Comparison of ENCODE assay signal across 15 cellular contexts in the genomic region with DNA sequence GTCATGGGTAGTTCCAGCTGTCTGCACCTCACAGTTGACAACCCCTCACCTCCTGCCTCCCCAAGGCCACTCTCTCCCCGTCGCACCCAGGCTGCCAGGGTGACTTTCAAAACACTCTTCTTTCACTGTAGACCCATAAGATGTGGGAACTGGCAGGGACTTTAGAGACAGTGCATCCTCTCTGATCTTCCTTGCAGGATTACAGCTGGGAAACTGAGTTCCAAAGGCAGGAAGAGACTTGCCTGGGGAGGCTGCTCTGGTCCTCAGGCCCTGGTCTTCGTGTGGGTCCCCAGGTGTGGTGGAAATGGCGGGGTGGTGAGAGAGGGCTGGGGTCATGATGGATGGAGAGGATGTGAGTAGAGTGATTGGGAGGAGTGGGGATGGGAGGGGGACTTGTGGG. TPM values are rescaled to one million over a fixed set of nuclear protein-coding genes. Genes with fewer than 3 reads are reported as not detected.
"Had no signal": no experiment of that assay in that cellular context is flagged by ENCODE, and none has a peak within 500 bp of the region (broad histone marks: within the 10 kb centered on the region; RNA-seq: fewer than 3 reads in every experiment).

No MANE protein-coding gene starts in this region.

- H3K4me3 ChIP-seq: psoas muscle, suprapubic skin, thyroid gland, upper lobe of left lung, uterus had no signal

- ATAC-seq: foreskin keratinocyte, left colon, psoas muscle had no signal

- DNase-seq: foreskin keratinocyte; left colon; mesendoderm; naive B cell; psoas muscle; retina; small intestine; stimulated activated CD4-positive, alpha-beta T cell treated with anti-CD3 and anti-CD28 coated beads, Interleukin-2, amount 100 ng/mL, for 48 hours; stimulated activated naive CD4-positive, alpha-beta T cell treated with Interleukin-2 at 50 U/mL for 16 hours; thyroid gland; upper lobe of left lung; uterus had no signal

- H3K27ac ChIP-seq: foreskin keratinocyte, psoas muscle, suprapubic skin, thyroid gland, upper lobe of left lung, uterus had no signal

- H3K36me3 ChIP-seq: suprapubic skin, thyroid gland, upper lobe of left lung, uterus had no signal

- H3K27me3 ChIP-seq: thyroid gland, upper lobe of left lung, uterus had no signal

- H3K9me3 ChIP-seq: psoas muscle, suprapubic skin, thyroid gland, uterus had no signal

- H3K4me1 ChIP-seq: foreskin keratinocyte, psoas muscle, suprapubic skin, thyroid gland, upper lobe of left lung, uterus had no signal

- FAIRE-seq: colon, small intestine had no signal

RNA-seq across cellular contexts. Expression of gene NKD1, which starts 21.9 kb away (rescaled TPM):
- total RNA-seq: epithelial cell of proximal tubule had no signal
